ENCODE assay signal across 9 cellular contexts in genomic region chr9:5949103-5949699, GRCh38. TPM values are rescaled to one million over a fixed set of nuclear protein-coding genes. Genes with fewer than 3 reads are reported as not detected.
A peak's percentile ranks its signal among the peaks of the same experiment; 100 is the strongest.
DNase-seq lines count a peak whose midpoint lies in the region; ATAC-seq and TF ChIP-seq lines count a peak whose summit lies in the region.
"Had no signal": no experiment of that assay in that cellular context is flagged by ENCODE, and none has a peak within 500 bp of the region (broad histone marks: within the 10 kb centered on the region; RNA-seq: fewer than 3 reads in every experiment).

No MANE protein-coding gene starts in this region.

- H3K27me3 ChIP-seq in WERI-Rb-1 (ENCODE audit: insufficient read depth, low read depth, severe bottlenecking) (no peaks in the 10 kb centered on the region), transverse colon (no peaks in the 10 kb centered on the region)

- H3K4me3 ChIP-seq in WERI-Rb-1 (ENCODE audit: low read depth, low read length) = no peak overlapping the region
- H3K4me3 ChIP-seq in transverse colon = peak overlapping the region in 1 of 4 donors; percentile 11

- intact Hi-C loops in Right ventricle myocardium inferior (cut with DNase I) (no loop called here), Right ventricle myocardium superior (cut with DNase I) (no loop called here), transverse colon (cut with DNase I; ENCODE audit: low total_unique reads) (no loop called here)

- H3K4me1 ChIP-seq in transverse colon = peaks cover 0 to 10% (median 2%) of the 10 kb centered on the region in 4 donors

- no peaks in the 10 kb centered on the region for H3K9me3 ChIP-seq in WERI-Rb-1 (ENCODE audit: severe bottlenecking)
- no peaks in the 10 kb centered on the region for H3K9me3 ChIP-seq in transverse colon

- TF ChIP-seq CTCF in WERI-Rb-1 (IDR thresholded peaks at IDR 0.05; ENCODE audit: low read depth, low read length) (no peak), transverse colon (IDR thresholded peaks at IDR 0.05) (no peak)

- in situ Hi-C loops in transverse colon (cut with MboI; ENCODE audit: low pct_ligation_motif_present in 1 of 4, low pct_unique_long_range_greater_than_20kb in 1 of 4, low sequenced_read_pairs in 3 of 4) = no loop called here

- TF ChIP-seq EP300 in transverse colon (IDR thresholded peaks at IDR 0.05; ENCODE audit: low read depth) = no peak

- peak overlapping the region; percentile 38 for H3K27ac ChIP-seq in WERI-Rb-1
- no peak overlapping the region for H3K27ac ChIP-seq in transverse colon

- no peak for TF ChIP-seq POLR2A in transverse colon (IDR thresholded peaks at IDR 0.05)

- H3K36me3 ChIP-seq in WERI-Rb-1 (no peaks in the 10 kb centered on the region), transverse colon (peaks cover 0 to 4% (median 0%) of the 10 kb centered on the region in 4 donors)

- 35 to 55% methylated on average over 4 to 5 of the region's 5 CpGs for WGBS in transverse colon (ENCODE audit: low coverage in 1 of 2), 2 donors

- no peak for ATAC-seq in Right ventricle myocardium inferior
- ATAC-seq in Right ventricle myocardium superior (ENCODE audit: poor library complexity) = no peak
- ATAC-seq in HG03432 (IDR thresholded peaks at IDR 0.05; ENCODE audit: unreplicated experiment) = peak; percentile 74

- DNase-seq in Right ventricle myocardium inferior (ENCODE audit: missing footprints) (peak; percentile 46), Right ventricle myocardium superior (no peak), WERI-Rb-1 (peak; percentile 24), left kidney (ENCODE audit: low read depth, low spot score) (peak; percentile 16), transverse colon (no peak), NCI-H1694 (lab: John Stamatoyannopoulos, UW) (no peak), NCI-H748 treated with DMSO at 0.1 percent for 48 hours (lab: John Stamatoyannopoulos, UW) (no peak)

RNA-seq across cellular contexts. Expression of gene MLANA, which starts 58.5 kb away (rescaled TPM):
- total RNA-seq in Right ventricle myocardium inferior (not detected), Right ventricle myocardium superior (not detected), transverse colon (not detected)
- total RNA-seq: dermis microvascular lymphatic vessel endothelial cell had no signal

Comparison
In these comparisons a context has a peak if more than half of its experiments do, and no peak if none do; other contexts are left out.
1. DNase-seq: peak in Right ventricle myocardium inferior (single experiment), WERI-Rb-1 (single experiment) and left kidney (single experiment); none in Right ventricle myocardium superior (single experiment), transverse colon (single experiment), NCI-H1694 (single experiment) and NCI-H748 treated with DMSO at 0.1 percent for 48 hours (single experiment).